15 cellular contexts compared by ENCODE assay signal in the genomic region with DNA sequence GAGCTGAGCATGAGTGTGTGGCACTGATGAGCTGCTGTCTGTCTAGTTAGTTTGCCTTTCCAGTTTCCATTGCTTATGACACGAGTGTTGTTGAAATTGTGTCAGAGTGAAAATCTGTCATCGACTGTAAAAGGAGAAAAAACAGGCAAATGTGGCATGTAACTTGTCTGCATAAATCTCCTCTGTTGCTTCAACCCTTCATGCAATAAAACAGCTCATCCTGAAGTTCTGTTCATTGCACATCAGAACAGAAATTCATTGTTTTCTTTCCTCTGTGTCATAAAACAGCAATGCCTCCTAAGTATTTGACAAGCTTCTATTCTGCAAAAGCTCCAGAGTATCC.
A peak's percentile ranks its signal among the peaks of the same experiment; 100 is the strongest.
DNase-seq lines count a peak whose midpoint lies in the region; ATAC-seq and TF ChIP-seq lines count a peak whose summit lies in the region.
"Had no signal": no experiment of that assay in that cellular context is flagged by ENCODE, and none has a peak within 500 bp of the region (broad histone marks: within the 10 kb centered on the region; RNA-seq: fewer than 3 reads in every experiment).

No MANE protein-coding gene starts in this region.

- no peak for ATAC-seq in GM18502 (IDR thresholded peaks at IDR 0.05; ENCODE audit: poor library complexity, unreplicated experiment)
- no peak for ATAC-seq in stimulated activated effector memory CD8-positive, alpha-beta T cell treated with anti-CD3 and anti-CD28 coated beads, Interleukin-12 subunit alpha, Interleukin-12 subunit beta, amount 100 ng/mL, for 72 hours

- TF ChIP-seq CTCF in foreskin fibroblast (IDR thresholded peaks at IDR 0.05; ENCODE audit: low read depth, low read length), result no peak

- DNase-seq in AG20443 (ENCODE audit: low spot score) (peak; percentile 15), LHCN-M2 (ENCODE audit: low read depth) (peak; percentile 27), foreskin fibroblast (peak; percentile 75 to 78), renal cortical epithelial cell (ENCODE audit: low read depth) (peak; percentile 14), NCI-H526 (lab: John Stamatoyannopoulos, UW) (no peak)
- DNase-seq in stimulated activated CD4-positive, alpha-beta T cell treated with anti-CD3 and anti-CD28 coated beads, Interleukin-15, amount 100 ng/mL, for 24 hours, result no peak
- DNase-seq in stimulated activated effector memory CD8-positive, alpha-beta T cell treated with anti-CD3 and anti-CD28 coated beads, Interleukin-12 subunit alpha, Interleukin-12 subunit beta, amount 100 ng/mL, for 72 hours (ENCODE audit: low spot score in 2 of 2), result no peak
- DNase-seq: GDM1, Karpas-422, NCI-H1436, NCI-H2029 treated with DMSO at 0.1 percent for 48 hours, NCI-H510A treated with DMSO at 0.1 percent for 48 hours, Peyer's patch, Right ventricle myocardium superior had no signal

- H3K4me3 ChIP-seq in foreskin fibroblast (ENCODE audit: low read depth in 1 of 2, low read length in 2 of 2), result no peak overlapping the region
- H3K4me3 ChIP-seq: Peyer's patch had no signal

- H3K36me3 Mint-ChIP-seq in stimulated activated effector memory CD8-positive, alpha-beta T cell treated with anti-CD3 and anti-CD28 coated beads, Interleukin-12 subunit alpha, Interleukin-12 subunit beta, amount 100 ng/mL, for 72 hours, result no peaks in the 10 kb centered on the region

- no peak overlapping the region for H3K27ac Mint-ChIP-seq in stimulated activated effector memory CD8-positive, alpha-beta T cell treated with anti-CD3 and anti-CD28 coated beads, Interleukin-12 subunit alpha, Interleukin-12 subunit beta, amount 100 ng/mL, for 72 hours

- peaks cover 4% of the 10 kb centered on the region for H3K9me3 Mint-ChIP-seq in stimulated activated effector memory CD8-positive, alpha-beta T cell treated with anti-CD3 and anti-CD28 coated beads, Interleukin-12 subunit alpha, Interleukin-12 subunit beta, amount 100 ng/mL, for 72 hours

- no peaks in the 10 kb centered on the region for H3K4me1 Mint-ChIP-seq in stimulated activated effector memory CD8-positive, alpha-beta T cell treated with anti-CD3 and anti-CD28 coated beads, Interleukin-12 subunit alpha, Interleukin-12 subunit beta, amount 100 ng/mL, for 72 hours

- H3K4me3 Mint-ChIP-seq in stimulated activated effector memory CD8-positive, alpha-beta T cell treated with anti-CD3 and anti-CD28 coated beads, Interleukin-12 subunit alpha, Interleukin-12 subunit beta, amount 100 ng/mL, for 72 hours, result no peak overlapping the region

Comparison
In these comparisons a context has a peak if more than half of its experiments do, and no peak if none do; other contexts are left out.
1. DNase-seq: peak in AG20443 (single experiment), LHCN-M2 (single experiment), foreskin fibroblast (2 of 2) and renal cortical epithelial cell (single experiment); none in NCI-H526 (0 of 2), stimulated activated CD4-positive, alpha-beta T cell treated with anti-CD3 and anti-CD28 coated beads, Interleukin-15, amount 100 ng/mL, for 24 hours (single experiment) and stimulated activated effector memory CD8-positive, alpha-beta T cell treated with anti-CD3 and anti-CD28 coated beads, Interleukin-12 subunit alpha, Interleukin-12 subunit beta, amount 100 ng/mL, for 72 hours (0 of 2).